In the genomic region with DNA sequence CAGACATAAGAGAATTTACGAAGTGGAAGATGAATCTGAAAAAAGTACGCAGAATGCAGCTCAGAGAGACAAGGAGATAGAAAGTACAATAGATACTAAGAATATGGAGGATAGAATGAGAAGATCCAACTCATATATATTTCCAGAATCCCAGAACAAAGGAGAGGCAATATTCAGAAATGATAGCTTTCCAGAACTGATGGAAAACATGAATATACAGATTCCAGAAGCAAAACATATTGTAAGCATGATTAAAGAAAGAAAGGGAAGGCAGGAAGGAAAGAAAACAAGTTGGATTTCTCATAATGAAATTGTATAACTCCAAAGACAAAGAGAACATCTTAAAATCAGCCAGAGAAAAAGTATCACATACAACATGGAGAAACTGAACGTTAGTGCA, we compare ENCODE assay signal across 1 cellular context.
TF ChIP-seq lines count a peak whose summit lies in the region.

No MANE protein-coding gene starts in this region.

TF ChIP-seq in A549, 52 proteins besides CTCF, POLR2A, EP300 and RAD21 (continued from another document):
- TF ChIP-seq GATA3 (IDR thresholded peaks at IDR 0.05; ENCODE audit: borderline replicate concordance) (no peak), HEYL (CRISPR knock-in tag; IDR thresholded peaks at IDR 0.05) (no peak), TP53 (CRISPR knock-in tag; IDR thresholded peaks at IDR 0.05) (no peak), KDM1A (IDR thresholded peaks at IDR 0.05; ENCODE audit: low read depth) (no peak), PHF8 (IDR thresholded peaks at IDR 0.05; ENCODE audit: borderline replicate concordance, low read depth) (no peak), KDM5A (IDR thresholded peaks at IDR 0.05) (no peak), EHF (CRISPR knock-in tag; IDR thresholded peaks at IDR 0.05) (no peak), CEBPB (IDR thresholded peaks at IDR 0.05) (no peak), ZC3H11A (IDR thresholded peaks at IDR 0.05) (no peak), BHLHE40 (IDR thresholded peaks at IDR 0.05; ENCODE audit: low read depth, low read length) (no peak)
- TF ChIP-seq, protein P1, sequence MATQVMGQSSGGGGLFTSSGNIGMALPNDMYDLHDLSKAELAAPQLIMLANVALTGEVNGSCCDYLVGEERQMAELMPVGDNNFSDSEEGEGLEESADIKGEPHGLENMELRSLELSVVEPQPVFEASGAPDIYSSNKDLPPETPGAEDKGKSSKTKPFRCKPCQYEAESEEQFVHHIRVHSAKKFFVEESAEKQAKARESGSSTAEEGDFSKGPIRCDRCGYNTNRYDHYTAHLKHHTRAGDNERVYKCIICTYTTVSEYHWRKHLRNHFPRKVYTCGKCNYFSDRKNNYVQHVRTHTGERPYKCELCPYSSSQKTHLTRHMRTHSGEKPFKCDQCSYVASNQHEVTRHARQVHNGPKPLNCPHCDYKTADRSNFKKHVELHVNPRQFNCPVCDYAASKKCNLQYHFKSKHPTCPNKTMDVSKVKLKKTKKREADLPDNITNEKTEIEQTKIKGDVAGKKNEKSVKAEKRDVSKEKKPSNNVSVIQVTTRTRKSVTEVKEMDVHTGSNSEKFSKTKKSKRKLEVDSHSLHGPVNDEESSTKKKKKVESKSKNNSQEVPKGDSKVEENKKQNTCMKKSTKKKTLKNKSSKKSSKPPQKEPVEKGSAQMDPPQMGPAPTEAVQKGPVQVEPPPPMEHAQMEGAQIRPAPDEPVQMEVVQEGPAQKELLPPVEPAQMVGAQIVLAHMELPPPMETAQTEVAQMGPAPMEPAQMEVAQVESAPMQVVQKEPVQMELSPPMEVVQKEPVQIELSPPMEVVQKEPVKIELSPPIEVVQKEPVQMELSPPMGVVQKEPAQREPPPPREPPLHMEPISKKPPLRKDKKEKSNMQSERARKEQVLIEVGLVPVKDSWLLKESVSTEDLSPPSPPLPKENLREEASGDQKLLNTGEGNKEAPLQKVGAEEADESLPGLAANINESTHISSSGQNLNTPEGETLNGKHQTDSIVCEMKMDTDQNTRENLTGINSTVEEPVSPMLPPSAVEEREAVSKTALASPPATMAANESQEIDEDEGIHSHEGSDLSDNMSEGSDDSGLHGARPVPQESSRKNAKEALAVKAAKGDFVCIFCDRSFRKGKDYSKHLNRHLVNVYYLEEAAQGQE (IDR thresholded peaks at IDR 0.05), result no peak
TF ChIP-seq in A549: peak in this region for 0.
